24 cellular contexts compared by ENCODE assay signal in the genomic region with DNA sequence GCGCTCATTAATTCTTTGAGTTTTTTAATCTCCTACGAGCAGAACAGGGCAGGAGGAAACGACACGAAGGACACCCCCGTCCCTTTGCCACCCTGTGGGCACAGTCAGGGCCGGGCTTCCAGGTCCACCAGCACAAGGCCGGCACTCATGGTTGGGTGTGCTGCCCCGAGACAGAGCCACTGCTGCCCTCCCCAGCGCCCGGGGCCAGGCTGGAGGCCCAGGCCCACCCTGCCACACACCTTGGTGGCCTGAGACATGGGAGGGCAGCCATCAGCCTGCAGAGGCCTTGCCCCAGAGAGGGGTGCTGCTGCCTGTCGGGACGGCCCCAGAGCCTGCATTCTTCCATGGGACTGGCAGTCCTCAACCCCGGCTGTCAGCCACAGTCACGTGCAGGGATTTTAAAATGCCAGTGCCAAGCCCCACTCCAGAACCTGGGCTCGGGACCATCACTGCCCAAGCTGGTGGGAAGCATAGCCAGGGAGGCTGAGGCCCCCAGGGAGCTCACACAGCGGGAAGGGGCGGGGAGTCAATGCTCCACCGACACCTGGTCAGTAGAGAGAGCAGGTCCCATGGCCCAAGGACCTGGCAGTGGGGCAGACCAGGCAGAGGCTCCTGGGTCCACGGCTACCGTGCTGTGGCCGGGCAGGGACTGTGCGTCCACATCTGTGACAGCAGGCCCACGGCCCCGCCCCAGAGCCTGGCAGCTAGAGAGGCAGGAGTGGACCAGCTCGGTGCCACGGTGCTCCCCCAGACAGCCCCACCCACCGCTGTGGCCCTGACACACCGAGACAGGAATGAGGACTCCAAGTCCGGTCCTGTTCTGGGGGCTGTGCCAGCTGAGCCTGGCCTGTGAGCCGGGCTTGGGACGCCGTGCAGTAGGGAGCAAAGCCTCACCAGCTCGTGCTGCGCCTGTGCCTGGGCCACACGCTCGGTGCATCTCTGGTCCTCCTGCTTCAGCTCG. TPM values are rescaled to one million over a fixed set of nuclear protein-coding genes. Genes with fewer than 3 reads are reported as not detected.
DNase-seq lines count a peak whose midpoint lies in the region; ATAC-seq and TF ChIP-seq lines count a peak whose summit lies in the region.
"Had no signal": no experiment of that assay in that cellular context is flagged by ENCODE, and none has a peak within 500 bp of the region (broad histone marks: within the 10 kb centered on the region; RNA-seq: fewer than 3 reads in every experiment).

No MANE protein-coding gene starts in this region.

- H3K27me3 ChIP-seq in right atrium auricular region (no peaks in the 10 kb centered on the region), mesenchymal stem cell (ENCODE audit: control insufficient read depth in 1 of 2, insufficient read depth in 1 of 2, low read length in 2 of 2) (no peaks in the 10 kb centered on the region), aorta (ENCODE audit: control insufficient read depth in 1 of 2, insufficient read depth in 2 of 2, low read length in 1 of 2) (no peaks in the 10 kb centered on the region)
- H3K27me3 ChIP-seq: MG63 had no signal

- no peak overlapping the region for H4K8ac ChIP-seq in mesenchymal stem cell (ENCODE audit: low read length)

- no peak overlapping the region for H2BK120ac ChIP-seq in mesenchymal stem cell (ENCODE audit: low read depth, low read length)

- H3K18ac ChIP-seq in mesenchymal stem cell (ENCODE audit: low read depth in 1 of 2, low read length in 2 of 2) = no peak overlapping the region

- DNase-seq in Right ventricle myocardium inferior (ENCODE audit: missing footprints) (peak; percentile 83), right atrium auricular region (ENCODE audit: low spot score) (no peak), cardiac septum (ENCODE audit: low spot score) (peak; percentile 80), mesenchymal stem cell (no peak), aorta (no peak), H4 (ENCODE audit: low spot score) (no peak)
- DNase-seq: AML-193, C1 segment of cervical spinal cord, EL, GF-D8, H7, Kasumi-1, MG63, NCI-H1417 treated with DMSO at 0.1 percent for 48 hours, NCI-H187 treated with DMSO at 0.1 percent for 48 hours, NCI-H2107, NCI-H446 treated with DMSO at 0.1 percent for 48 hours, NCI-H526 treated with DMSO at 0.1 percent for 48 hours, OCI-M1, SHP77 had no signal

- WGBS in mesenchymal stem cell = 96% methylated on average over 37 of the region's 37 CpGs
- WGBS in aorta, 2 donors = 57 to 58% methylated on average over 37 of the region's 37 CpGs

- no peaks in the 10 kb centered on the region for H3K36me3 ChIP-seq in right atrium auricular region
- H3K36me3 ChIP-seq in mesenchymal stem cell (ENCODE audit: control insufficient read depth in 1 of 2, insufficient read depth in 2 of 2, low read depth in 1 of 2, low read length in 2 of 2) = peaks cover 0 to 97% of the 10 kb centered on the region in 2 experiments
- H3K36me3 ChIP-seq in aorta (ENCODE audit: control insufficient read depth in 1 of 2, insufficient read depth in 2 of 2, low read length in 1 of 2) = no peaks in the 10 kb centered on the region
- H3K36me3 ChIP-seq: MG63 had no signal

- H2BK15ac ChIP-seq in mesenchymal stem cell (ENCODE audit: low read depth, poor library complexity, severe bottlenecking) = no peak overlapping the region

- no peak overlapping the region for H3K4ac ChIP-seq in mesenchymal stem cell (ENCODE audit: low read depth in 1 of 2, low read length in 2 of 2)

- H4K91ac ChIP-seq in mesenchymal stem cell (ENCODE audit: low read length) = peak overlapping the region; percentile 47

- H3K27ac ChIP-seq in right atrium auricular region (no peak overlapping the region), mesenchymal stem cell (ENCODE audit: low read length, poor library complexity, severe bottlenecking) (no peak overlapping the region), aorta (ENCODE audit: low read depth in 1 of 2, low read length in 2 of 2) (no peak overlapping the region)

- no peak overlapping the region for H3K23ac ChIP-seq in mesenchymal stem cell (ENCODE audit: low read length in 2 of 2)

- no peak overlapping the region for H3K4me3 ChIP-seq in right atrium auricular region
- H3K4me3 ChIP-seq in mesenchymal stem cell (ENCODE audit: insufficient read depth in 1 of 2, low read depth in 1 of 2, low read length in 2 of 2) = peak overlapping the region in 1 of 2 experiments; percentile 16
- no peak overlapping the region for H3K4me3 ChIP-seq in aorta (ENCODE audit: low read length in 2 of 2)
- H3K4me3 ChIP-seq: MG63 had no signal

- no peak overlapping the region for H2BK5ac ChIP-seq in mesenchymal stem cell (ENCODE audit: low read depth, low read length, poor library complexity, severe bottlenecking)

- no peak overlapping the region for H2AK5ac ChIP-seq in mesenchymal stem cell (ENCODE audit: low read length, severe bottlenecking)

- H3K9me3 ChIP-seq in right atrium auricular region (no peaks in the 10 kb centered on the region), mesenchymal stem cell (ENCODE audit: control insufficient read depth, low read length) (no peaks in the 10 kb centered on the region), aorta (ENCODE audit: control insufficient read depth, low read length) (no peaks in the 10 kb centered on the region)
- H3K9me3 ChIP-seq: MG63 had no signal

- H2AFZ ChIP-seq in mesenchymal stem cell (ENCODE audit: low read depth, low read length) = no peak overlapping the region

- H3K9ac ChIP-seq in mesenchymal stem cell (ENCODE audit: low read length) = no peak overlapping the region

- no peak for TF ChIP-seq CTCF in right atrium auricular region (IDR thresholded peaks at IDR 0.05)

- intact Hi-C loops in Right ventricle myocardium inferior (cut with DNase I) = no loop called here
- intact Hi-C loops in cardiac septum (cut with DNase I) = no loop called here
- intact Hi-C loops in aorta (cut with DNase I) = no loop called here

- no peaks in the 10 kb centered on the region for H3K4me1 ChIP-seq in right atrium auricular region
- peaks cover 8% of the 10 kb centered on the region for H3K4me1 ChIP-seq in mesenchymal stem cell (ENCODE audit: control insufficient read depth, insufficient read depth, low read depth, low read length)
- H3K4me1 ChIP-seq in aorta (ENCODE audit: control insufficient read depth in 1 of 2, insufficient read depth in 2 of 2, low read length in 2 of 2) = no peaks in the 10 kb centered on the region

- H3K14ac ChIP-seq in mesenchymal stem cell (ENCODE audit: low read length in 2 of 2) = peak overlapping the region in 1 of 2 experiments; percentile 49

- H2BK12ac ChIP-seq in mesenchymal stem cell (ENCODE audit: low read length in 2 of 2) = no peak overlapping the region

- ATAC-seq in Right ventricle myocardium inferior (peak; percentile 86), aorta (ENCODE audit: low FRiP score) (peak; percentile 33), GM18858 (IDR thresholded peaks at IDR 0.05; ENCODE audit: unreplicated experiment) (no peak), HG03108 (IDR thresholded peaks at IDR 0.05; ENCODE audit: unreplicated experiment) (no peak)

- no peak overlapping the region for H3K4me2 ChIP-seq in mesenchymal stem cell (ENCODE audit: low read length, poor library complexity, severe bottlenecking)

- H3K79me1 ChIP-seq in mesenchymal stem cell (replicated peaks; ENCODE audit: low read length, poor library complexity, severe bottlenecking) = peaks cover under 1% of the 10 kb centered on the region

RNA-seq across cellular contexts. Expression of a gene that starts 27.5 kb away (rescaled TPM):
- total RNA-seq in Right ventricle myocardium inferior = 8.9 TPM
- total RNA-seq in right atrium auricular region = 1 to 10 TPM; 5.5 to 6.2 TPM
- total RNA-seq in cardiac septum = 6.8 TPM
- 4.5 TPM for polyA plus RNA-seq in mesenchymal stem cell (2013, experiment 1 of 2)
- polyA plus RNA-seq in mesenchymal stem cell (2013, experiment 2 of 2) = 4.3 TPM
- 10 to 100 TPM in 1 of 2 donors, 1 to 10 TPM in 1; 6.7 to 11.3 TPM for total RNA-seq in aorta
- polyA plus RNA-seq in aorta = 10 to 100 TPM in 1 of 2 donors, 1 to 10 TPM in 1; 5.0 to 86.6 TPM
- 5.3 and 11.3 TPM in 2 replicates for total RNA-seq in H4 (2014; rRNA removed; shearing (Covaris generic))

RNA-seq across cellular contexts. Expression of a gene that starts 29.2 kb away (rescaled TPM):
- 10.1 TPM for total RNA-seq in Right ventricle myocardium inferior
- 1 to 10 TPM; 5.4 to 6.5 TPM for total RNA-seq in right atrium auricular region
- total RNA-seq in cardiac septum = 9.3 TPM
- 0.29 TPM for polyA plus RNA-seq in mesenchymal stem cell (2013, experiment 1 of 2)
- polyA plus RNA-seq in mesenchymal stem cell (2013, experiment 2 of 2) = 0.40 TPM
- total RNA-seq in aorta = 10 to 100 TPM; 14.2 to 15.1 TPM
- polyA plus RNA-seq in aorta = 1 to 10 TPM; 2.9 to 4.0 TPM
- total RNA-seq in H4 (2014; rRNA removed; shearing (Covaris generic)) = 0.08 and 0.33 TPM in 2 replicates

RNA-seq across cellular contexts. Expression of a gene that starts 29.9 kb away (rescaled TPM):
- not detected for total RNA-seq in Right ventricle myocardium inferior
- not detected for total RNA-seq in right atrium auricular region
- not detected for total RNA-seq in cardiac septum
- not detected for polyA plus RNA-seq in mesenchymal stem cell (2013, experiment 1 of 2)
- not detected for polyA plus RNA-seq in mesenchymal stem cell (2013, experiment 2 of 2)
- total RNA-seq in aorta = not detected
- not detected for polyA plus RNA-seq in aorta
- total RNA-seq in H4 (2014; rRNA removed; shearing (Covaris generic)) = not detected in 2 replicates
- total RNA-seq: A172, H7 had no signal
- polyA plus RNA-seq: AG04450 had no signal

RNA-seq across cellular contexts. Expression of a gene that starts 43.6 kb away (rescaled TPM):
- 11.1 TPM for total RNA-seq in Right ventricle myocardium inferior
- total RNA-seq in right atrium auricular region = 10 to 100 TPM; 12.3 to 14.3 TPM
- 12.6 TPM for total RNA-seq in cardiac septum
- 17.7 TPM for polyA plus RNA-seq in mesenchymal stem cell (2013, experiment 1 of 2)
- polyA plus RNA-seq in mesenchymal stem cell (2013, experiment 2 of 2) = 18.9 TPM
- total RNA-seq in aorta = 10 to 100 TPM; 25.6 to 44.4 TPM
- polyA plus RNA-seq in aorta = 10 to 100 TPM in 1 of 2 donors, 1 to 10 TPM in 1; 5.6 to 79.0 TPM
- total RNA-seq in H4 (2014; rRNA removed; shearing (Covaris generic)) = 3.4 and 4.0 TPM in 2 replicates

RNA-seq across cellular contexts. Expression of a gene that starts 43.9 kb away (rescaled TPM):
- total RNA-seq in Right ventricle myocardium inferior = 58.0 TPM
- total RNA-seq in right atrium auricular region = 10 to 100 TPM; 53.1 to 53.5 TPM
- 61.0 TPM for total RNA-seq in cardiac septum
- 206 TPM for polyA plus RNA-seq in mesenchymal stem cell (2013, experiment 1 of 2)
- polyA plus RNA-seq in mesenchymal stem cell (2013, experiment 2 of 2) = 215 TPM
- 10 to 100 TPM; 20.2 to 27.4 TPM for total RNA-seq in aorta
- 10 to 100 TPM; 26.5 to 46.5 TPM for polyA plus RNA-seq in aorta
- total RNA-seq in H4 (2014; rRNA removed; shearing (Covaris generic)) = 47.4 and 77.7 TPM in 2 replicates

Comparison
In these comparisons a context has a peak if more than half of its experiments do, and no peak if none do; other contexts are left out.
1. DNase-seq: peak in Right ventricle myocardium inferior (single experiment) and cardiac septum (single experiment); none in right atrium auricular region (single experiment), mesenchymal stem cell (single experiment), aorta (0 of 2) and H4 (single experiment).
2. ATAC-seq: peak in Right ventricle myocardium inferior (single experiment) and aorta (single experiment); none in GM18858 (single experiment) and HG03108 (single experiment).